1 cellular context compared by ENCODE assay signal in genomic region chr4:56630876-56631666, GRCh38.
TF ChIP-seq lines count a peak whose summit lies in the region.

No MANE protein-coding gene starts in this region.

TF ChIP-seq in IMR-90, 13 proteins besides CTCF, POLR2A, EP300 and RAD21:
- TF ChIP-seq, protein P1, sequence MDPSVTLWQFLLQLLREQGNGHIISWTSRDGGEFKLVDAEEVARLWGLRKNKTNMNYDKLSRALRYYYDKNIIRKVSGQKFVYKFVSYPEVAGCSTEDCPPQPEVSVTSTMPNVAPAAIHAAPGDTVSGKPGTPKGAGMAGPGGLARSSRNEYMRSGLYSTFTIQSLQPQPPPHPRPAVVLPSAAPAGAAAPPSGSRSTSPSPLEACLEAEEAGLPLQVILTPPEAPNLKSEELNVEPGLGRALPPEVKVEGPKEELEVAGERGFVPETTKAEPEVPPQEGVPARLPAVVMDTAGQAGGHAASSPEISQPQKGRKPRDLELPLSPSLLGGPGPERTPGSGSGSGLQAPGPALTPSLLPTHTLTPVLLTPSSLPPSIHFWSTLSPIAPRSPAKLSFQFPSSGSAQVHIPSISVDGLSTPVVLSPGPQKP (IDR thresholded peaks at IDR 0.05; ENCODE audit: borderline replicate concordance, low read depth, low read length), result no peak
- no peak for TF ChIP-seq MAFK (IDR thresholded peaks at IDR 0.05; ENCODE audit: low read depth, low read length)
- TF ChIP-seq RFX5 (IDR thresholded peaks at IDR 0.05; ENCODE audit: low read depth, low read length), result no peak
- TF ChIP-seq MAZ (IDR thresholded peaks at IDR 0.05; ENCODE audit: borderline replicate concordance, low read depth, low read length), result no peak
- TF ChIP-seq RCOR1 (IDR thresholded peaks at IDR 0.05; ENCODE audit: insufficient replicate concordance, low read length), result no peak
